34 cellular contexts compared by ENCODE assay signal in the genomic region with DNA sequence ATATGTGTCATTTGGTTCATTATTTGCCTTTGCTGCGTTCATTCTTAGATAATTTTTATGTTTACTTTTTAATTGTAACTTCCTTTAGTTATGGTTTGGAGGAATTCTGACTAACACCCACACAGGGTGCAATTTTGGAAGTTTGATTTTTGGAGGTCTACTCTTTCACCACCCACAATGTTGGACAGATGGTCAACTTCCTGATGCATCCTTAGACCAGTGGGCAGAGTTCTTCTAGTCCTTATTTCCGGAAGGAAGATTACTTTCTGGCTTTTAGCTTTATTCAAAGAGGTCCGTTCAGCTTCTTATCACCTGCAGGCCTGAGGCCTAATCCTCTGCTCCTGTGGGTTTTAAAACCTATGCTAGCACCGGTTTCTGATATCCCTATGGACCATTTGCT.
"Had no signal": no experiment of that assay in that cellular context is flagged by ENCODE, and none has a peak within 500 bp of the region (broad histone marks: within the 10 kb centered on the region; RNA-seq: fewer than 3 reads in every experiment).

No MANE protein-coding gene starts in this region.

- H3K4me2 ChIP-seq: KMS-11 had no signal

- H3K27ac ChIP-seq: KMS-11 had no signal

- DNase-seq: Karpas-422, Kasumi-1, KG1, MG63, MM.1S, MV-4-11, NCI-H1048, NCI-H1092, NCI-H1092 treated with DMSO at 0.1 percent for 48 hours, NCI-H1105, NCI-H1105 treated with DMSO at 0.1 percent for 48 hours, NCI-H1417, NCI-H1417 treated with DMSO at 0.1 percent for 48 hours, NCI-H1436, NCI-H1436 treated with DMSO at 0.1 percent for 48 hours, NCI-H146, NCI-H1694, NCI-H1694 treated with DMSO at 0.1 percent for 48 hours, NCI-H187, NCI-H187 treated with DMSO at 0.1 percent for 48 hours, NCI-H1930, NCI-H2029, NCI-H2029 treated with DMSO at 0.1 percent for 48 hours, NCI-H2081, NCI-H2081 treated with DMSO at 0.1 percent for 48 hours, NCI-H2107, NCI-H2171 treated with DMSO at 0.1 percent for 48 hours, NCI-H2227 treated with DMSO at 0.1 percent for 48 hours, NCI-H226, NCI-H345, NCI-H446, NCI-H446 treated with DMSO at 0.1 percent for 48 hours, NCI-H510A had no signal

- H3K9ac ChIP-seq: KMS-11 had no signal

- H3K9me3 ChIP-seq: MG63 had no signal

- H3K4me3 ChIP-seq: MG63 had no signal

- H3K36me3 ChIP-seq: MG63 had no signal

- H3K27me3 ChIP-seq: MG63 had no signal
